27 cellular contexts compared by ENCODE assay signal in genomic region chr2:60359569-60359968, GRCh38.
A peak's percentile ranks its signal among the peaks of the same experiment; 100 is the strongest.
DNase-seq lines count a peak whose midpoint lies in the region; ATAC-seq and TF ChIP-seq lines count a peak whose summit lies in the region.
"Had no signal": no experiment of that assay in that cellular context is flagged by ENCODE, and none has a peak within 500 bp of the region (broad histone marks: within the 10 kb centered on the region; RNA-seq: fewer than 3 reads in every experiment).

No MANE protein-coding gene starts in this region.

- DNase-seq in NCI-H2081 (lab: John Stamatoyannopoulos, UW) (peak; percentile 24 to 70), NCI-H2081 treated with DMSO at 0.1 percent for 48 hours (lab: John Stamatoyannopoulos, UW) (no peak), NCI-H187 treated with DMSO at 0.1 percent for 48 hours (lab: John Stamatoyannopoulos, UW) (peak; percentile 57), activated B cell treated with CpG ODN at 0.5 μM for 24 hours (no peak)
- DNase-seq in T-helper 2 cell treated with Interferon-gamma antibody and Interleukin-4, amounts not matched to agents 5 μg/mL and 100 μg/mL, for 36 hours (ENCODE audit: low spot score): no peak
- no peak for DNase-seq in stimulated activated naive CD4-positive, alpha-beta T cell treated with Interleukin-2 at 50 U/mL for 16 hours (lab: John Stamatoyannopoulos, UW)
- no peak for DNase-seq in stimulated activated CD4-positive, alpha-beta T cell treated with anti-CD3 and anti-CD28 coated beads, Interleukin-15, amount 100 ng/mL, for 24 hours
- DNase-seq: activated CD4-positive, alpha-beta memory T cell treated with anti-CD3 and anti-CD28 coated beads for 36 hours; activated naive CD4-positive, alpha-beta T cell treated with anti-CD3 and anti-CD28 coated beads for 36 hours; CD4-positive, CD25-positive, alpha-beta regulatory T cell; central memory CD4-positive, alpha-beta T cell; effector memory CD8-positive, alpha-beta T cell; left ventricle myocardium superior; naive thymus-derived CD8-positive, alpha-beta T cell; NCI-H1092 treated with DMSO at 0.1 percent for 48 hours; NCI-H1930; NCI-H345; occipital lobe; PC-9; stimulated activated CD4-positive, alpha-beta T cell treated with anti-CD3 and anti-CD28 coated beads, Interleukin-4, amount 100 ng/mL, for 24 hours had no signal

- ATAC-seq in activated B cell treated with CpG ODN at 0.5 μM for 24 hours (ENCODE audit: low read depth): no peak
- no peak for ATAC-seq in stimulated activated memory B cell treated with anti-CD40 and anti-IgM and Interleukin-4, amounts not matched to agents 10 μg/mL and 1 μg/mL and 100 μg/mL, for 72 hours
- ATAC-seq: activated CD4-positive, CD25-positive, alpha-beta regulatory T cell treated with anti-CD3 and anti-CD28 coated beads, Interleukin-2, amount 50 U/mL, for 24 hours; effector memory CD8-positive, alpha-beta T cell; K562; left ventricle myocardium superior; naive thymus-derived CD8-positive, alpha-beta T cell had no signal

- no peak for TF ChIP-seq CTCF in activated B cell treated with CpG ODN at 0.5 μM for 24 hours (IDR thresholded peaks at IDR 0.05)

- H3K36me3 Mint-ChIP-seq in activated B cell treated with CpG ODN at 0.5 μM for 24 hours (ENCODE audit: low read depth): peaks cover 10% of the 10 kb centered on the region
- H3K36me3 Mint-ChIP-seq in stimulated activated memory B cell treated with anti-CD40 and anti-IgM and Interleukin-4, amounts not matched to agents 10 μg/mL and 1 μg/mL and 100 μg/mL, for 72 hours: peaks cover 12% of the 10 kb centered on the region
- H3K36me3 Mint-ChIP-seq in T-helper 2 cell treated with Interferon-gamma antibody and Interleukin-4, amounts not matched to agents 5 μg/mL and 100 μg/mL, for 36 hours (ENCODE audit: low read depth): no peaks in the 10 kb centered on the region
- H3K36me3 Mint-ChIP-seq: activated CD4-positive, alpha-beta memory T cell treated with anti-CD3 and anti-CD28 coated beads for 36 hours; CD4-positive, CD25-positive, alpha-beta regulatory T cell; mesothelial cell of epicardium; naive thymus-derived CD8-positive, alpha-beta T cell; type B pancreatic cell had no signal

- H3K9me3 Mint-ChIP-seq in activated B cell treated with CpG ODN at 0.5 μM for 24 hours: peaks cover 6% of the 10 kb centered on the region
- H3K9me3 Mint-ChIP-seq in stimulated activated memory B cell treated with anti-CD40 and anti-IgM and Interleukin-4, amounts not matched to agents 10 μg/mL and 1 μg/mL and 100 μg/mL, for 72 hours: peaks cover 7% of the 10 kb centered on the region
- H3K9me3 Mint-ChIP-seq in T-helper 2 cell treated with Interferon-gamma antibody and Interleukin-4, amounts not matched to agents 5 μg/mL and 100 μg/mL, for 36 hours: no peaks in the 10 kb centered on the region
- H3K9me3 Mint-ChIP-seq: activated CD4-positive, alpha-beta memory T cell treated with anti-CD3 and anti-CD28 coated beads for 36 hours; activated naive CD4-positive, alpha-beta T cell treated with anti-CD3 and anti-CD28 coated beads for 36 hours; activated T-helper 1 cell treated with anti-CD3 and anti-CD28 coated beads, Interleukin-12 subunit alpha, Interleukin-12 subunit beta, Interleukin-2, Interleukin-4 antibody, amounts not matched to agents 30 ng/mL and 10 ng/mL and 1 ng/mL, durations not matched to agents 14 hours and 24 hours and 36 hours; effector memory CD8-positive, alpha-beta T cell; mesothelial cell of epicardium; T-helper 1 cell treated with Interleukin-12 subunit alpha and Interleukin-12 subunit beta and Interleukin-4 antibody, amounts not matched to agents 30 μg/mL and 1 μg/mL, for 36 hours had no signal

- peak overlapping the region; percentile 97 for H3K27ac Mint-ChIP-seq in activated B cell treated with CpG ODN at 0.5 μM for 24 hours
- peak overlapping the region; percentile 96 for H3K27ac Mint-ChIP-seq in stimulated activated memory B cell treated with anti-CD40 and anti-IgM and Interleukin-4, amounts not matched to agents 10 μg/mL and 1 μg/mL and 100 μg/mL, for 72 hours
- no peak overlapping the region for H3K27ac Mint-ChIP-seq in T-helper 2 cell treated with Interferon-gamma antibody and Interleukin-4, amounts not matched to agents 5 μg/mL and 100 μg/mL, for 36 hours
- H3K27ac Mint-ChIP-seq: activated CD4-positive, alpha-beta memory T cell treated with anti-CD3 and anti-CD28 coated beads for 36 hours; activated naive CD4-positive, alpha-beta T cell treated with anti-CD3 and anti-CD28 coated beads for 36 hours; activated T-helper 1 cell treated with anti-CD3 and anti-CD28 coated beads, Interleukin-12 subunit alpha, Interleukin-12 subunit beta, Interleukin-2, Interleukin-4 antibody, amounts not matched to agents 30 ng/mL and 10 ng/mL and 1 ng/mL, durations not matched to agents 14 hours and 24 hours and 36 hours; CD4-positive, CD25-positive, alpha-beta regulatory T cell; effector memory CD8-positive, alpha-beta T cell; mesothelial cell of epicardium; T-helper 1 cell treated with Interleukin-12 subunit alpha and Interleukin-12 subunit beta and Interleukin-4 antibody, amounts not matched to agents 30 μg/mL and 1 μg/mL, for 36 hours; type B pancreatic cell had no signal

- no peaks in the 10 kb centered on the region for H3K27me3 Mint-ChIP-seq in activated B cell treated with CpG ODN at 0.5 μM for 24 hours
- H3K27me3 Mint-ChIP-seq in stimulated activated memory B cell treated with anti-CD40 and anti-IgM and Interleukin-4, amounts not matched to agents 10 μg/mL and 1 μg/mL and 100 μg/mL, for 72 hours: no peaks in the 10 kb centered on the region
- H3K27me3 Mint-ChIP-seq in T-helper 2 cell treated with Interferon-gamma antibody and Interleukin-4, amounts not matched to agents 5 μg/mL and 100 μg/mL, for 36 hours (ENCODE audit: low read depth): peaks cover 3% of the 10 kb centered on the region
- H3K27me3 Mint-ChIP-seq: CD4-positive, CD25-positive, alpha-beta regulatory T cell; type B pancreatic cell had no signal

- POLR2A ChIA-PET in activated B cell treated with CpG ODN at 0.5 μM for 24 hours (lab: Charles Lee): interaction anchor here (0.7 to 0.8 kb wide), 2 partner anchors 9 to 33 kb away, joined by 3 to 5 read pairs; no protein-coding TSS in a partner anchor

- intact Hi-C loops in activated B cell treated with CpG ODN at 0.5 μM for 24 hours (cut with micrococcal nuclease): loop anchor here (10.0 kb wide), 1 partner anchor 1055 kb away; no protein-coding TSS in a partner anchor

- H3K4me1 Mint-ChIP-seq in activated B cell treated with CpG ODN at 0.5 μM for 24 hours: peaks cover 97% of the 10 kb centered on the region
- H3K4me1 Mint-ChIP-seq in stimulated activated memory B cell treated with anti-CD40 and anti-IgM and Interleukin-4, amounts not matched to agents 10 μg/mL and 1 μg/mL and 100 μg/mL, for 72 hours: peaks cover 91% of the 10 kb centered on the region
- H3K4me1 Mint-ChIP-seq in T-helper 2 cell treated with Interferon-gamma antibody and Interleukin-4, amounts not matched to agents 5 μg/mL and 100 μg/mL, for 36 hours (ENCODE audit: low read depth): peaks cover 8% of the 10 kb centered on the region
- H3K4me1 Mint-ChIP-seq: CD4-positive, CD25-positive, alpha-beta regulatory T cell had no signal

- no peak overlapping the region for H3K4me3 Mint-ChIP-seq in activated B cell treated with CpG ODN at 0.5 μM for 24 hours
- no peak overlapping the region for H3K4me3 Mint-ChIP-seq in stimulated activated memory B cell treated with anti-CD40 and anti-IgM and Interleukin-4, amounts not matched to agents 10 μg/mL and 1 μg/mL and 100 μg/mL, for 72 hours
- no peak overlapping the region for H3K4me3 Mint-ChIP-seq in T-helper 2 cell treated with Interferon-gamma antibody and Interleukin-4, amounts not matched to agents 5 μg/mL and 100 μg/mL, for 36 hours
- H3K4me3 Mint-ChIP-seq: activated CD4-positive, alpha-beta memory T cell treated with anti-CD3 and anti-CD28 coated beads for 36 hours; activated naive CD4-positive, alpha-beta T cell treated with anti-CD3 and anti-CD28 coated beads for 36 hours; activated T-helper 1 cell treated with anti-CD3 and anti-CD28 coated beads, Interleukin-12 subunit alpha, Interleukin-12 subunit beta, Interleukin-2, Interleukin-4 antibody, amounts not matched to agents 30 ng/mL and 10 ng/mL and 1 ng/mL, durations not matched to agents 14 hours and 24 hours and 36 hours; CD4-positive, CD25-positive, alpha-beta regulatory T cell; effector memory CD8-positive, alpha-beta T cell; mesothelial cell of epicardium; naive thymus-derived CD8-positive, alpha-beta T cell; T-helper 1 cell treated with Interleukin-12 subunit alpha and Interleukin-12 subunit beta and Interleukin-4 antibody, amounts not matched to agents 30 μg/mL and 1 μg/mL, for 36 hours; type B pancreatic cell had no signal

- CTCF ChIA-PET in activated B cell treated with CpG ODN at 0.5 μM for 24 hours (lab: Charles Lee): no interaction called here

Comparison
In these comparisons a context has a peak if more than half of its experiments do, and no peak if none do; other contexts are left out.
1. DNase-seq: peak in NCI-H2081 (2 of 2) and NCI-H187 treated with DMSO at 0.1 percent for 48 hours (single experiment); none in NCI-H2081 treated with DMSO at 0.1 percent for 48 hours (single experiment), activated B cell treated with CpG ODN at 0.5 μM for 24 hours (single experiment), T-helper 2 cell treated with Interferon-gamma antibody and Interleukin-4, amounts not matched to agents 5 μg/mL and 100 μg/mL, for 36 hours (single experiment), stimulated activated naive CD4-positive, alpha-beta T cell treated with Interleukin-2 at 50 U/mL for 16 hours (single experiment) and stimulated activated CD4-positive, alpha-beta T cell treated with anti-CD3 and anti-CD28 coated beads, Interleukin-15, amount 100 ng/mL, for 24 hours (single experiment).